In genomic region chr10:132465193-132465888, GRCh38 we compare ENCODE assay signal across 1 cellular context.
TF ChIP-seq lines count a peak whose summit lies in the region.

No MANE protein-coding gene starts in this region.

TF ChIP-seq in HepG2, 621 proteins besides CTCF, POLR2A, EP300 and RAD21 (continued from another document):
- TF ChIP-seq SRF (IDR thresholded peaks at IDR 0.05; ENCODE audit: low read depth, low read length), result no peak
- no peak for TF ChIP-seq FOXA1 (IDR thresholded peaks at IDR 0.05)
- no peak for TF ChIP-seq FOXA1 (CRISPR knock-in tag; IDR thresholded peaks at IDR 0.05)
- TF ChIP-seq ZNF552 (CRISPR knock-in tag; IDR thresholded peaks at IDR 0.05; ENCODE audit: borderline replicate concordance), result no peak
- TF ChIP-seq ERF (CRISPR knock-in tag; IDR thresholded peaks at IDR 0.05), result no peak
- no peak for TF ChIP-seq ZSCAN31 (CRISPR knock-in tag; IDR thresholded peaks at IDR 0.05; ENCODE audit: low read depth)
- no peak for TF ChIP-seq ZNF747 (CRISPR knock-in tag; IDR thresholded peaks at IDR 0.05; ENCODE audit: borderline replicate concordance)
